ENCODE assay signal across 1 cellular context in genomic region chr17:51921500-51921899, GRCh38.
TF ChIP-seq lines count a peak whose summit lies in the region.

No MANE protein-coding gene starts in this region.

TF ChIP-seq in GM23338, 12 proteins besides CTCF, POLR2A, EP300 and RAD21 (continued from another document):
- TF ChIP-seq NANOG (IDR thresholded peaks at IDR 0.05; ENCODE audit: borderline replicate concordance) (0 out of 2 replicates have a peak, but pooled peaks have one; percentile 34), STAT1 (IDR thresholded peaks at IDR 0.05; ENCODE audit: unreplicated experiment) (no peak), ETS1 (IDR thresholded peaks at IDR 0.05) (no peak), CREB1 (CRISPR knock-in tag; IDR thresholded peaks at IDR 0.05; ENCODE audit: low read depth) (no peak), ZNF114 (CRISPR knock-in tag; IDR thresholded peaks at IDR 0.05) (no peak), EZH2phosphoT487 (IDR thresholded peaks at IDR 0.05; ENCODE audit: unreplicated experiment) (no peak)
